In genomic region chr21:8245642-8246449, GRCh38 we compare ENCODE assay signal across 7 cellular contexts.
DNase-seq lines count a peak whose midpoint lies in the region; ATAC-seq, FAIRE-seq and TF ChIP-seq lines count a peak whose summit lies in the region.
"Not testable (repeated sequence)": the region's sequence is repeated elsewhere in the genome, so short reads cannot be mapped to it uniquely, and the experiment has no call there.

No MANE protein-coding gene starts in this region.

- H3K4me2 ChIP-seq in GM12878 (ENCODE audit: control insufficient read depth, insufficient read depth) = not testable (repeated sequence)

- H3K4me3 ChIP-seq in GM12878 = not testable (repeated sequence)

- CTCF ChIA-PET in GM12878 (lab: Yijun Ruan, JAX) = not testable (repeated sequence)

- not testable (repeated sequence) for H4K20me1 ChIP-seq in GM12878 (ENCODE audit: control insufficient read depth, insufficient read depth)

- SMC1A ChIA-PET in GM12878 (lab: Charles Lee; ENCODE audit: uncharacterized antibody, unreplicated experiment) = not testable (repeated sequence)

- H3K4me3 Mint-ChIP-seq in memory B cell = not testable (repeated sequence)

- TF ChIP-seq POLR2A in GM12878 (IDR thresholded peaks at IDR 0.05; ENCODE audit: low read depth, low read length) = not testable (repeated sequence)

- BruUV-seq in GM12878 (replicated peaks; lab: Mats Ljungman, UMichigan) = not testable (repeated sequence)

- RAD21 ChIA-PET in GM12878 (lab: Charles Lee; ENCODE audit: unreplicated experiment) = not testable (repeated sequence)

- H3K79me2 ChIP-seq in GM12878 (ENCODE audit: control insufficient read depth, insufficient read depth, low read length) = not testable (repeated sequence)

- TF ChIP-seq RAD21 in GM12878 (IDR thresholded peaks at IDR 0.05; ENCODE audit: insufficient read depth, low read depth, low read length) = not testable (repeated sequence)

- H3K36me3 Mint-ChIP-seq in memory B cell = not testable (repeated sequence)

- H3K27me3 Mint-ChIP-seq in memory B cell = not testable (repeated sequence)

- no CpG with 5 or more reads among the region's 43 CpGs for WGBS in GM12878 (ENCODE audit: insufficient coverage, insufficient replicate concordance, low lambda C conversion rate, missing lambda C conversion rate)

- TF ChIP-seq CTCF in GM12878 (IDR thresholded peaks at IDR 0.05 in 2 of 3, conservative IDR thresholded peaks at IDR 0.05 in 1 of 3; ENCODE audit: control insufficient read depth in 2 of 3, extremely low read depth in 1 of 3, insufficient read depth in 1 of 3, low read depth in 3 of 3, low read length in 3 of 3) = not testable (repeated sequence)

- in situ Hi-C loops in GM12878 (cut with MboI) = not testable (repeated sequence)

- not testable (repeated sequence) for H3K9me3 ChIP-seq in GM12878 (replicated peaks; ENCODE audit: control insufficient read depth, insufficient read depth, low read length)

- DNase-seq in GM12878 (ENCODE audit: low read depth, low spot score); memory B cell (ENCODE audit: low spot score in 2 of 2): not testable (repeated sequence)

- not testable (repeated sequence) for H3K9me3 Mint-ChIP-seq in memory B cell

- not testable (repeated sequence) for H2AFZ ChIP-seq in GM12878 (ENCODE audit: control insufficient read depth, low read depth, low read length)

- not testable (repeated sequence) for H3K4me1 ChIP-seq in GM12878 (ENCODE audit: control insufficient read depth, insufficient read depth, low read length)

- H3K36me3 ChIP-seq in GM12878 (ENCODE audit: control insufficient read depth in 2 of 2, insufficient read depth in 2 of 2, low read length in 1 of 2) = not testable (repeated sequence)

- H3K27me3 ChIP-seq in GM12878 (replicated peaks in 1 of 2; ENCODE audit: control insufficient read depth in 2 of 2, insufficient read depth in 2 of 2, low read length in 1 of 2) = not testable (repeated sequence)

- H3K9ac ChIP-seq in GM12878 (ENCODE audit: control insufficient read depth, insufficient read depth, low read length) = not testable (repeated sequence)

- POLR2A ChIA-PET in GM12878 (lab: Charles Lee) = not testable (repeated sequence)

- not testable (repeated sequence) for H3K27ac Mint-ChIP-seq in memory B cell

- not testable (repeated sequence) for H3K4me1 Mint-ChIP-seq in memory B cell

- not testable (repeated sequence) for FAIRE-seq in GM12878 (lab: Jason Lieb, UNC)

- ATAC-seq in GM18870 (IDR thresholded peaks at IDR 0.05; ENCODE audit: unreplicated experiment) (peak; percentile 70), GM21381 (IDR thresholded peaks at IDR 0.05; ENCODE audit: unreplicated experiment) (peak; percentile 70), HG02678 (IDR thresholded peaks at IDR 0.05; ENCODE audit: unreplicated experiment) (peak; percentile 65), HG03103 (IDR thresholded peaks at IDR 0.05; ENCODE audit: low read depth, unreplicated experiment) (peak; percentile 69), HG03575 (IDR thresholded peaks at IDR 0.05; ENCODE audit: extremely low read depth, insufficient number of reproducible peaks, low FRiP score, unreplicated experiment) (peak; percentile 66), GM12878 (peak; percentile 88), memory B cell (ENCODE audit: low read depth) (peak; percentile 62)

- intact Hi-C loops in GM12878 (cut with micrococcal nuclease; ENCODE audit: unreplicated experiment) = not testable (repeated sequence)

- not testable (repeated sequence) for H3K27ac ChIP-seq in GM12878 (ENCODE audit: control insufficient read depth, insufficient read depth)

- not testable (repeated sequence) for TF ChIP-seq EP300 in GM12878 (IDR thresholded peaks at IDR 0.05; ENCODE audit: borderline replicate concordance in 1 of 2, control insufficient read depth in 1 of 2, low read depth in 2 of 2, low read length in 2 of 2)
